In genomic region chr10:4186849-4187248, GRCh38 we compare ENCODE assay signal across 16 cellular contexts.
DNase-seq lines count a peak whose midpoint lies in the region; ATAC-seq and TF ChIP-seq lines count a peak whose summit lies in the region.
"Had no signal": no experiment of that assay in that cellular context is flagged by ENCODE, and none has a peak within 500 bp of the region (broad histone marks: within the 10 kb centered on the region; RNA-seq: fewer than 3 reads in every experiment).

No MANE protein-coding gene starts in this region.

- TF ChIP-seq EP300 in esophagus muscularis mucosa (IDR thresholded peaks at IDR 0.05): no peak

- H3K4me2 ChIP-seq in BLaER1: peak overlapping the region; percentile 16; the same call in 1 of the 2 replicates

- no TSS peak for BruUV-seq in Panc1 (replicated peaks; lab: Mats Ljungman, UMichigan)

- no peak overlapping the region for H3K9ac ChIP-seq in BLaER1

- POLR2A ChIA-PET in Panc1 (lab: Charles Lee): interaction anchor here (0.6 to 1.0 kb wide), 2 partner anchors 15 to 134 kb away, joined by 3 to 5 read pairs; no protein-coding TSS in a partner anchor

- no peak for ATAC-seq in Panc1
- no peak for ATAC-seq in GM21619 (IDR thresholded peaks at IDR 0.05; ENCODE audit: unreplicated experiment)
- ATAC-seq: CD8-positive, alpha-beta T cell had no signal

- no peak overlapping the region for H3K4me3 ChIP-seq in BLaER1
- H3K4me3 ChIP-seq in Panc1 (ENCODE audit: low read depth in 2 of 2, low read length in 2 of 2): no peak overlapping the region
- no peak overlapping the region for H3K4me3 ChIP-seq in esophagus muscularis mucosa
- H3K4me3 ChIP-seq in prostate gland: no peak overlapping the region

- H3K27me3 ChIP-seq in BLaER1: no peaks in the 10 kb centered on the region
- H3K27me3 ChIP-seq in Panc1 (ENCODE audit: control insufficient read depth, insufficient read depth, low read length): no peaks in the 10 kb centered on the region
- H3K27me3 ChIP-seq in esophagus muscularis mucosa: no peaks in the 10 kb centered on the region
- H3K27me3 ChIP-seq in prostate gland (replicated peaks; ENCODE audit: insufficient read depth): no peaks in the 10 kb centered on the region

- CTCF ChIA-PET in Panc1 (lab: Charles Lee): no interaction called here

- DNase-seq in Panc1 (ENCODE audit: low read depth, low spot score): no peak
- peak; percentile 64 for DNase-seq in esophagus muscularis mucosa (ENCODE audit: extremely low spot score)
- no peak for DNase-seq in NCI-H146 (lab: John Stamatoyannopoulos, UW)
- DNase-seq in prostate gland (ENCODE audit: low spot score): no peak
- DNase-seq in NCI-H2081 treated with DMSO at 0.1 percent for 48 hours (lab: John Stamatoyannopoulos, UW): no peak
- DNase-seq: 8988T; ACHN; Caco-2; Calu3; CD4-positive, alpha-beta T cell; CD8-positive, alpha-beta T cell; DMS79 treated with DMSO at 0.1 percent for 48 hours; GF-D8 had no signal

- H4K20me1 ChIP-seq in BLaER1: no peaks in the 10 kb centered on the region

- H3K27ac ChIP-seq in BLaER1 (no peak overlapping the region), Panc1 (ENCODE audit: low read length) (peak overlapping the region; percentile 4; the same call in 1 of the 2 replicates), esophagus muscularis mucosa (replicated peaks in 1 of 4) (no peak overlapping the region), prostate gland (no peak overlapping the region)
- H3K27ac ChIP-seq: C4-2B had no signal

- TF ChIP-seq POLR2A in esophagus muscularis mucosa (IDR thresholded peaks at IDR 0.05; ENCODE audit: low read depth) (no peak), prostate gland (IDR thresholded peaks at IDR 0.05) (no peak)

- H3K36me3 ChIP-seq in BLaER1 (no peaks in the 10 kb centered on the region), Panc1 (ENCODE audit: control insufficient read depth, insufficient read depth, low read length) (no peaks in the 10 kb centered on the region), esophagus muscularis mucosa (no peaks in the 10 kb centered on the region), prostate gland (no peaks in the 10 kb centered on the region)

- peaks cover 13% of the 10 kb centered on the region for H3K4me1 ChIP-seq in BLaER1
- no peaks in the 10 kb centered on the region for H3K4me1 ChIP-seq in Panc1 (ENCODE audit: control insufficient read depth, insufficient read depth, low read length)
- no peaks in the 10 kb centered on the region for H3K4me1 ChIP-seq in esophagus muscularis mucosa
- H3K4me1 ChIP-seq in prostate gland (replicated peaks): no peaks in the 10 kb centered on the region
- H3K4me1 ChIP-seq: Caco-2 had no signal

- TF ChIP-seq CTCF in Panc1 (IDR thresholded peaks at IDR 0.05) (no peak), esophagus muscularis mucosa (IDR thresholded peaks at IDR 0.05) (no peak), prostate gland (IDR thresholded peaks at IDR 0.05) (no peak)

- H3K9me3 ChIP-seq in BLaER1: peaks cover 4% of the 10 kb centered on the region; the same call in 1 of the 2 replicates
- H3K9me3 ChIP-seq in Panc1 (ENCODE audit: control insufficient read depth, insufficient read depth, low read depth, low read length): peaks cover 3% of the 10 kb centered on the region; the same call in 1 of the 2 replicates
- H3K9me3 ChIP-seq in esophagus muscularis mucosa: no peaks in the 10 kb centered on the region
- no peaks in the 10 kb centered on the region for H3K9me3 ChIP-seq in prostate gland
- H3K9me3 ChIP-seq: Caco-2 had no signal

- in situ Hi-C loops in Panc1 (cut with HindIII; ENCODE audit: low pct_unique_long_range_greater_than_20kb, low sequenced_read_pairs): no loop called here

- WGBS in esophagus muscularis mucosa: 96% methylated on average over 6 of the region's 6 CpGs
- WGBS in prostate gland: 97% methylated on average over 6 of the region's 6 CpGs

- intact Hi-C loops in Panc1 (cut with micrococcal nuclease; ENCODE audit: unreplicated experiment): no loop called here
- intact Hi-C loops in esophagus muscularis mucosa (cut with DNase I): no loop called here
- intact Hi-C loops in prostate gland (cut with DNase I): no loop called here
